Comparison of ENCODE assay signal across 26 cellular contexts in genomic region chr19:13334801-13335481, GRCh38.
DNase-seq lines count a peak whose midpoint lies in the region; ATAC-seq and TF ChIP-seq lines count a peak whose summit lies in the region.
"Had no signal": no experiment of that assay in that cellular context is flagged by ENCODE, and none has a peak within 500 bp of the region (broad histone marks: within the 10 kb centered on the region; RNA-seq: fewer than 3 reads in every experiment).

No MANE protein-coding gene starts in this region.

- H3K36me3 ChIP-seq in MG63, result no peaks in the 10 kb centered on the region
- H3K36me3 ChIP-seq: adrenal gland, neutrophil, SJSA1, suprapubic skin, uterus had no signal

- no peak overlapping the region for H3K4me3 ChIP-seq in GM12864 (ENCODE audit: low read depth, low read length)
- H3K4me3 ChIP-seq in MG63, result no peak overlapping the region
- H3K4me3 ChIP-seq: adrenal gland, lung, PC-9, psoas muscle, SJSA1, skin epidermis, suprapubic skin, uterus had no signal

- no peak for ATAC-seq in GM19023 (IDR thresholded peaks at IDR 0.05; ENCODE audit: unreplicated experiment)
- ATAC-seq: psoas muscle had no signal

- H3K36me3 Mint-ChIP-seq in chondrocyte (ENCODE audit: low read depth), result no peaks in the 10 kb centered on the region

- peaks cover 14% of the 10 kb centered on the region for H3K9me3 ChIP-seq in MG63
- H3K9me3 ChIP-seq: adrenal gland, neutrophil, suprapubic skin had no signal

- no peaks in the 10 kb centered on the region for H3K4me1 Mint-ChIP-seq in chondrocyte (ENCODE audit: low read depth)
- H3K4me1 Mint-ChIP-seq: activated CD4-positive, alpha-beta memory T cell treated with anti-CD3 and anti-CD28 coated beads, Interleukin-2, amount 10 ng/mL, durations not matched to agents 7 days and 5 days; B cell had no signal

- TF ChIP-seq CTCF in GM12864 (IDR thresholded peaks at IDR 0.05; ENCODE audit: low read depth, low read length, missing control alignments) (peak; percentile 22), chondrocyte (IDR thresholded peaks at IDR 0.05) (peak; percentile 24), GM20000 (IDR thresholded peaks at IDR 0.05; ENCODE audit: extremely low read depth, missing control alignments) (no peak)

- H3K27me3 Mint-ChIP-seq in chondrocyte (ENCODE audit: low read depth), result peaks cover 15% of the 10 kb centered on the region
- H3K27me3 Mint-ChIP-seq: activated CD4-positive, alpha-beta memory T cell treated with anti-CD3 and anti-CD28 coated beads, Interleukin-2, amount 10 ng/mL, durations not matched to agents 7 days and 5 days had no signal

- no peaks in the 10 kb centered on the region for H3K9me3 Mint-ChIP-seq in chondrocyte (ENCODE audit: low read depth)
- H3K9me3 Mint-ChIP-seq: activated CD4-positive, alpha-beta memory T cell treated with anti-CD3 and anti-CD28 coated beads, Interleukin-2, amount 10 ng/mL, durations not matched to agents 7 days and 5 days had no signal

- DNase-seq in ACHN, result peak; percentile 33
- no peak for DNase-seq in GM12864 (ENCODE audit: low read depth)
- peak; percentile 36 for DNase-seq in MG63
- DNase-seq in chondrocyte (ENCODE audit: low spot score), result no peak
- no peak for DNase-seq in SHP77 treated with DMSO at 0.1 percent for 48 hours (lab: John Stamatoyannopoulos, UW)
- no peak for DNase-seq in GM20000 (ENCODE audit: low spot score)
- DNase-seq: activated CD4-positive, alpha-beta memory T cell treated with anti-CD3 and anti-CD28 coated beads, Interleukin-2, amount 10 ng/mL, durations not matched to agents 7 days and 5 days; activated CD4-positive, CD25-positive, alpha-beta regulatory T cell; activated gamma-delta T cell treated with Interleukin-2 at 50 U/mL for 16 hours; adrenal gland; glutamatergic neuron; IMR-90; kidney glomerular epithelial cell; NCI-H1092 treated with DMSO at 0.1 percent for 48 hours; NCI-H2081; psoas muscle; stimulated activated CD4-positive, alpha-beta T cell treated with anti-CD3 and anti-CD28 coated beads, Interleukin-1b, Interleukin-23, amount 100 ng/mL, for 48 hours; uterus had no signal

- H3K27ac Mint-ChIP-seq in chondrocyte (ENCODE audit: unreplicated experiment), result no peak overlapping the region
- H3K27ac Mint-ChIP-seq: activated CD4-positive, alpha-beta memory T cell treated with anti-CD3 and anti-CD28 coated beads, Interleukin-2, amount 10 ng/mL, durations not matched to agents 7 days and 5 days; B cell had no signal

- H3K4me3 Mint-ChIP-seq in chondrocyte (ENCODE audit: unreplicated experiment), result no peak overlapping the region
- H3K4me3 Mint-ChIP-seq: activated CD4-positive, alpha-beta memory T cell treated with anti-CD3 and anti-CD28 coated beads, Interleukin-2, amount 10 ng/mL, durations not matched to agents 7 days and 5 days; B cell had no signal

- H3K27me3 ChIP-seq in MG63, result no peaks in the 10 kb centered on the region
- H3K27me3 ChIP-seq: adrenal gland, neutrophil, suprapubic skin, uterus had no signal

- in situ Hi-C loops in ACHN (cut with HindIII; ENCODE audit: low pct_ligation_motif_present, low pct_unique_long_range_greater_than_20kb, low sequenced_read_pairs), result no loop called here

Comparison
In these comparisons a context has a peak if more than half of its experiments do, and no peak if none do; other contexts are left out.
1. DNase-seq: peak in ACHN (single experiment) and MG63 (single experiment); none in GM12864 (single experiment), chondrocyte (single experiment), SHP77 treated with DMSO at 0.1 percent for 48 hours (single experiment) and GM20000 (single experiment).